Comparison of ENCODE assay signal across 8 cellular contexts in the genomic region with DNA sequence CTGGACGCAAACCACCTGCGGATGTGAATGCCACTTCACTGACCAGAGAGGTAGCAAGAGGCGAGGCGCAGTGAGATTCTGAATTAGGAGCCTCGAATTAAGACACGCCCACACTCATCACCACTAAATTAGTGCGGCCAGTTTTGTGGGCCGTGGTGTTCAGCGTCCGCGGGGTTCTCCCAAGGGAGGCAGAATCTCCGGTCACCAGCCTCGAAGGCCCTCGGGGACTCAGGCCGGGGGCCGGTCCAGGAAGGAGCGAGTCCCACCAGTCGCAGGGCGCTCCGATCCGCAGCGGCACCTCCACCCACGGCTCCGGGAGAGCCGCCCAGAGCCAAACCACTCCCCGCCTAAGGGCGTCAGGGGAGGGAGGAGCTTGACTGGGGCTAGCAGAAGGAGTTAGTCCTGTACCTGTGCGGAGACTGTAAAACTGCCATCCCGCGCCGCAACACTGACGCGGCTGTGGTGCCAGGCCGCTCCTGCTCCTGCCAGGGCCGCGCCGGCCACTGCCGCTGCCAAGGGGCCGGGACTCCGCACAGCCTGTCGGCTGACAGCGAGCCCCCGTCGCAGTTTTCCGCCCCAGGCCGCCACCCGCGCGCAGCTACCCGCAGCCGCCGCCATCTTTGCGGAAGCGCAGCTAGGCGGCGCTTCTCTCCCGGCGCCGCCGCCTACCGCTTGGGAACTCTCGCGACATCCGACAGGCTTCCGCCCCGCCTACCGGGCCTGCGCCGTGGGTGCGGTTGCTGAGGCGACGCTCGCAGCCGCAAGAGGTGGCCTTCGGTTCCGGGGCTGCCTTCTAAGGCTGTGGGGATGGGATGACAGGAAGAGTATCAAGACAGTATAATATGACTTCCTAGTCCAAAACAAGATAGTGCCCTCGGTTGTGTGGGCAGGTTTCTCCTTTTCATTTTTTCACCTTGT. TPM values are rescaled to one million over a fixed set of nuclear protein-coding genes. Genes with fewer than 3 reads are reported as not detected.
A peak's percentile ranks its signal among the peaks of the same experiment; 100 is the strongest.
DNase-seq lines count a peak whose midpoint lies in the region; ATAC-seq lines count a peak whose summit lies in the region.

A gene with protein sequence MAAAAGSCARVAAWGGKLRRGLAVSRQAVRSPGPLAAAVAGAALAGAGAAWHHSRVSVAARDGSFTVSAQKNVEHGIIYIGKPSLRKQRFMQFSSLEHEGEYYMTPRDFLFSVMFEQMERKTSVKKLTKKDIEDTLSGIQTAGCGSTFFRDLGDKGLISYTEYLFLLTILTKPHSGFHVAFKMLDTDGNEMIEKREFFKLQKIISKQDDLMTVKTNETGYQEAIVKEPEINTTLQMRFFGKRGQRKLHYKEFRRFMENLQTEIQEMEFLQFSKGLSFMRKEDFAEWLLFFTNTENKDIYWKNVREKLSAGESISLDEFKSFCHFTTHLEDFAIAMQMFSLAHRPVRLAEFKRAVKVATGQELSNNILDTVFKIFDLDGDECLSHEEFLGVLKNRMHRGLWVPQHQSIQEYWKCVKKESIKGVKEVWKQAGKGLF (minus strand): TSS at position 640 of the 918 bp plus-strand sequence. CDS start 22 bp downstream, at position 618.

- peaks cover 19 to 44% (median 29%) of the 10 kb centered on the region in 3 donors for H3K4me1 Mint-ChIP-seq in naive B cell
- peaks cover 41% of the 10 kb centered on the region for H3K4me1 Mint-ChIP-seq in stimulated activated memory B cell treated with anti-CD40 and anti-IgM and Interleukin-4, amounts not matched to agents 10 μg/mL and 1 μg/mL and 100 μg/mL, for 72 hours

- ATAC-seq in GM21786 (IDR thresholded peaks at IDR 0.05; ENCODE audit: unreplicated experiment) (peak; percentile 93), naive B cell (ENCODE audit: low read depth in 2 of 2) (peak; percentile 88 to 91)
- ATAC-seq in stimulated activated memory B cell treated with anti-CD40 and anti-IgM and Interleukin-4, amounts not matched to agents 10 μg/mL and 1 μg/mL and 100 μg/mL, for 72 hours = peak; percentile 99

- peaks cover 0 to 2% (median 0%) of the 10 kb centered on the region in 7 donors for H3K9me3 Mint-ChIP-seq in naive B cell
- no peaks in the 10 kb centered on the region for H3K9me3 Mint-ChIP-seq in stimulated activated memory B cell treated with anti-CD40 and anti-IgM and Interleukin-4, amounts not matched to agents 10 μg/mL and 1 μg/mL and 100 μg/mL, for 72 hours

- no peaks in the 10 kb centered on the region for H3K9me3 ChIP-seq in KOPT-K1 (ENCODE audit: insufficient read depth, low read length, poor library complexity, severe bottlenecking)

- peak within 1 kb of the TSS; percentile 92 to 97 (median 96) for H3K27ac Mint-ChIP-seq in naive B cell
- peak within 1 kb of the TSS; percentile 86 for H3K27ac Mint-ChIP-seq in stimulated activated memory B cell treated with anti-CD40 and anti-IgM and Interleukin-4, amounts not matched to agents 10 μg/mL and 1 μg/mL and 100 μg/mL, for 72 hours

- H3K36me3 Mint-ChIP-seq in naive B cell = peaks cover 0 to 10% of the 10 kb centered on the region in 2 donors
- H3K36me3 Mint-ChIP-seq in stimulated activated memory B cell treated with anti-CD40 and anti-IgM and Interleukin-4, amounts not matched to agents 10 μg/mL and 1 μg/mL and 100 μg/mL, for 72 hours = peaks cover 19% of the 10 kb centered on the region

- peak within 1 kb of the TSS; percentile 83 for H3K27ac ChIP-seq in KOPT-K1 (ENCODE audit: low read depth, low read length, poor library complexity, severe bottlenecking)

- peaks cover 8% of the 10 kb centered on the region for H3K36me3 ChIP-seq in KOPT-K1 (ENCODE audit: insufficient read depth, low read length)

- DNase-seq in DMS79 treated with DMSO at 0.1 percent for 48 hours (lab: John Stamatoyannopoulos, UW) (peak; percentile 57), RPMI7951 (ENCODE audit: low read depth) (peak; percentile 92), fibroblast of gingiva (ENCODE audit: low read depth) (peak; percentile 93), naive B cell (peak; percentile 95)
- DNase-seq in activated T-helper 1 cell treated with anti-CD3 and anti-CD28 coated beads, Interleukin-2, amount 50 U/mL, for 16 hours (ENCODE audit: low read depth in 1 of 2, low spot score in 1 of 2) = peak; percentile 88 to 91

- H3K4me3 Mint-ChIP-seq in naive B cell = peak within 1 kb of the TSS; percentile 79 to 95 (median 90)
- H3K4me3 Mint-ChIP-seq in stimulated activated memory B cell treated with anti-CD40 and anti-IgM and Interleukin-4, amounts not matched to agents 10 μg/mL and 1 μg/mL and 100 μg/mL, for 72 hours = peak within 1 kb of the TSS; percentile 74

- peaks cover 15 to 22% (median 18%) of the 10 kb centered on the region in 3 donors for H3K27me3 Mint-ChIP-seq in naive B cell
- H3K27me3 Mint-ChIP-seq in stimulated activated memory B cell treated with anti-CD40 and anti-IgM and Interleukin-4, amounts not matched to agents 10 μg/mL and 1 μg/mL and 100 μg/mL, for 72 hours = no peaks in the 10 kb centered on the region

RNA-seq across cellular contexts. Expression of the gene that starts here (rescaled TPM):
- total RNA-seq in RPMI7951 (2014; rRNA removed; shearing (Covaris generic)) = 70.3 and 84.6 TPM in 2 replicates
- 10 to 100 TPM; 36.0 to 51.4 (median 40.0) TPM for polyA plus RNA-seq in naive B cell (ENCODE audit: low read depth in 6 of 6)

Comparison
In these comparisons a context has a peak if more than half of its experiments do, and no peak if none do; other contexts are left out.
1. Peak in every context shown above with its lines: DNase-seq, ATAC-seq and H3K27ac ChIP-seq.